ENCODE assay signal across 1 cellular context in genomic region chr12:25382311-25383106, GRCh38.
TF ChIP-seq lines count a peak whose summit lies in the region.

No MANE protein-coding gene starts in this region.

TF ChIP-seq in IMR-90, 13 proteins besides CTCF, POLR2A, EP300 and RAD21 (continued from another document):
- no peak for TF ChIP-seq ELK1 (IDR thresholded peaks at IDR 0.05; ENCODE audit: borderline replicate concordance, low read depth, low read length)
- no peak for TF ChIP-seq SMC3 (IDR thresholded peaks at IDR 0.05; ENCODE audit: low read depth, low read length)
- TF ChIP-seq RCOR1 (IDR thresholded peaks at IDR 0.05; ENCODE audit: insufficient replicate concordance, low read length) = no peak
- TF ChIP-seq MAFK (IDR thresholded peaks at IDR 0.05; ENCODE audit: low read depth, low read length) = no peak
- no peak for TF ChIP-seq NFE2L2 (IDR thresholded peaks at IDR 0.05; ENCODE audit: low read depth, low read length)
- TF ChIP-seq MXI1 (IDR thresholded peaks at IDR 0.05; ENCODE audit: borderline replicate concordance, low read depth, low read length) = no peak
- TF ChIP-seq USF2 (IDR thresholded peaks at IDR 0.05; ENCODE audit: low read depth, low read length) = no peak
- no peak for TF ChIP-seq FOS (IDR thresholded peaks at IDR 0.05; ENCODE audit: low read depth, low read length)
- TF ChIP-seq CHD1 (IDR thresholded peaks at IDR 0.05; ENCODE audit: low read depth, low read length) = no peak
- no peak for TF ChIP-seq BHLHE40 (IDR thresholded peaks at IDR 0.05; ENCODE audit: low read depth, low read length)
TF ChIP-seq in IMR-90: peak in this region for 0.
